In the genomic region with DNA sequence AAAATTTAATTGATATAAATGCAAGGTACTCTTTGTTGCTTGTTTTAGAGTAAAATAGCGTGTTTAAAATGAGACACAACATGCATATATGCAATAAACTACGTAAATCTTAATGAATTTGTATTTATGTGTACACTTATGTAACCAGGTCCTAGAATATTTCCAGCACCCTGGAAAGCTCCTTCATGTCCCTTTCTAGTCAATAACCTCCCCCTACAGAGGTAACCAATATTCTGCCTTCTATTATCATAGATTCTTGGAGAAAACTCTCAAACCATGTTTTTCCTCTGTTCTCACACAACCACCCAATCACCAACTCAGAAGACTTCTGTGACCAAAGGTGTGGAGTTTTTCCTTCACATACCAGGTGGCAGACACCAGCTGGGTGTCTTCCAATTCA, we compare ENCODE assay signal across 15 cellular contexts.
DNase-seq lines count a peak whose midpoint lies in the region; ATAC-seq, FAIRE-seq and TF ChIP-seq lines count a peak whose summit lies in the region.
"Had no signal": no experiment of that assay in that cellular context is flagged by ENCODE, and none has a peak within 500 bp of the region (broad histone marks: within the 10 kb centered on the region; RNA-seq: fewer than 3 reads in every experiment).

No MANE protein-coding gene starts in this region.

- H3K79me2 ChIP-seq in SK-N-SH (ENCODE audit: insufficient read depth), result no peaks in the 10 kb centered on the region
- no peaks in the 10 kb centered on the region for H3K79me2 ChIP-seq in K562 (ENCODE audit: control insufficient read depth, insufficient read depth, low read length)

- H3K27me3 ChIP-seq in SK-N-SH (ENCODE audit: insufficient read depth) (no peaks in the 10 kb centered on the region), K562 (ENCODE audit: control insufficient read depth in 2 of 2, insufficient read depth in 2 of 2, low read length in 2 of 2) (no peaks in the 10 kb centered on the region)
- H3K27me3 ChIP-seq: BLaER1 had no signal

- TF ChIP-seq CTCF in SK-N-SH (IDR thresholded peaks at IDR 0.05) (no peak), K562 (IDR thresholded peaks at IDR 0.05 in 2 of 3, conservative IDR thresholded peaks at IDR 0.05 in 1 of 3; ENCODE audit: insufficient read depth in 2 of 3, low read depth in 1 of 3, low read length in 3 of 3) (no peak)

- no peaks in the 10 kb centered on the region for H3K9me2 ChIP-seq in SK-N-SH

- intact Hi-C loops in K562 (cut with micrococcal nuclease), result no loop called here

- in situ Hi-C loops in K562 (cut with MboI), result no loop called here

- H3K4me2 ChIP-seq in SK-N-SH, result no peak overlapping the region
- H3K4me2 ChIP-seq in K562 (ENCODE audit: insufficient read depth, low read length), result no peak overlapping the region
- H3K4me2 ChIP-seq: BLaER1 had no signal

- H4K20me1 ChIP-seq in SK-N-SH (ENCODE audit: insufficient read depth) (no peaks in the 10 kb centered on the region), K562 (replicated peaks; ENCODE audit: control insufficient read depth, insufficient read depth, low read length) (no peaks in the 10 kb centered on the region)
- H4K20me1 ChIP-seq: BLaER1 had no signal

- TF ChIP-seq RAD21 in SK-N-SH (IDR thresholded peaks at IDR 0.05; ENCODE audit: low read length), result no peak
- TF ChIP-seq RAD21 in Ishikawa (IDR thresholded peaks at IDR 0.05; ENCODE audit: low read depth), result no peak
- TF ChIP-seq RAD21 in K562 (CRISPR knock-in tag; conservative IDR thresholded peaks at IDR 0.05 in 1 of 2, IDR thresholded peaks at IDR 0.05 in 1 of 2), result no peak

- H3K4me3 ChIP-seq in SK-N-SH (ENCODE audit: low read depth in 2 of 2, low read length in 1 of 2) (no peak overlapping the region), K562 (no peak overlapping the region)
- H3K4me3 ChIP-seq: BLaER1, HAP-1 had no signal

- no peak overlapping the region for H2AFZ ChIP-seq in SK-N-SH (ENCODE audit: low read depth)
- no peak overlapping the region for H2AFZ ChIP-seq in K562 (ENCODE audit: low read depth, low read length)

- H3K4me1 ChIP-seq in SK-N-SH (ENCODE audit: control insufficient read depth in 1 of 2, insufficient read depth in 2 of 2, low read depth in 1 of 2, low read length in 1 of 2), result no peaks in the 10 kb centered on the region
- no peaks in the 10 kb centered on the region for H3K4me1 ChIP-seq in K562 (replicated peaks in 1 of 2; ENCODE audit: control insufficient read depth in 2 of 2, insufficient read depth in 2 of 2, low read length in 2 of 2)

- H3K9me1 ChIP-seq in K562 (ENCODE audit: control insufficient read depth, insufficient read depth, low read length), result no peaks in the 10 kb centered on the region

- DNase-seq in SK-N-SH, result no peak
- DNase-seq in K562 (ENCODE audit: extremely low read depth in 1 of 4, low spot score in 3 of 4), result no peak
- DNase-seq in NCI-H2029 (lab: John Stamatoyannopoulos, UW), result no peak
- DNase-seq in OCI-M2 (lab: John Stamatoyannopoulos, UW; ENCODE audit: unreplicated experiment), result no peak
- DNase-seq: CD4-positive, alpha-beta memory T cell; DMS153; DMS79; GF-D8 had no signal

- TF ChIP-seq POLR2A in K562 (conservative IDR thresholded peaks at IDR 0.05), result no peak

- H3K27ac ChIP-seq in SK-N-SH (ENCODE audit: low read depth in 2 of 2, low read length in 1 of 2), result no peak overlapping the region
- no peak overlapping the region for H3K27ac ChIP-seq in K562 (ENCODE audit: extremely low read depth, low read depth, low read length)
- H3K27ac ChIP-seq: 22Rv1, BLaER1 had no signal

- no peak for FAIRE-seq in K562 (lab: Jason Lieb, UNC)
- FAIRE-seq: HTR-8/SVneo had no signal

- no peaks in the 10 kb centered on the region for H3F3A ChIP-seq in SK-N-SH (replicated peaks; ENCODE audit: insufficient read depth)

- 17% methylated on average over 2 of the region's 2 CpGs for WGBS in SK-N-SH (ENCODE audit: low lambda C conversion rate)
- WGBS in K562 (ENCODE audit: insufficient coverage, low coverage, missing lambda C conversion rate), result 2% methylated on average over 2 of the region's 2 CpGs

- no TSS peak for BruUV-seq in K562 (replicated peaks; lab: Mats Ljungman, UMichigan)

- H3K36me3 ChIP-seq in SK-N-SH (replicated peaks in 1 of 2; ENCODE audit: control insufficient read depth in 1 of 2, insufficient read depth in 2 of 2, low read length in 1 of 2) (no peaks in the 10 kb centered on the region), K562 (ENCODE audit: control insufficient read depth, insufficient read depth, low read length) (no peaks in the 10 kb centered on the region)
- H3K36me3 ChIP-seq: BLaER1, HAP-1 had no signal

- POLR2A ChIA-PET in SK-N-SH (lab: Yijun Ruan, JAX), result no interaction called here
- POLR2A ChIA-PET in K562 (lab: Yijun Ruan, JAX), result interaction anchor here (1.0 kb wide), 1 partner anchor 26 kb away, joined by 3 read pairs; no protein-coding TSS in a partner anchor

- ATAC-seq in SK-N-SH treated with all-trans-retinoic acid at 6 μM for 48 hours, result no peak
- no peak for ATAC-seq in K562
- ATAC-seq in HG03139 (IDR thresholded peaks at IDR 0.05; ENCODE audit: unreplicated experiment), result no peak

- TF ChIP-seq EP300 in SK-N-SH (IDR thresholded peaks at IDR 0.05; ENCODE audit: borderline replicate concordance in 1 of 2, low read depth in 1 of 2, low read length in 1 of 2) (no peak), Ishikawa (IDR thresholded peaks at IDR 0.05; ENCODE audit: borderline replicate concordance) (no peak), K562 (IDR thresholded peaks at IDR 0.05; ENCODE audit: low read length) (no peak)

- no peaks in the 10 kb centered on the region for H3K9me3 ChIP-seq in SK-N-SH
- no peaks in the 10 kb centered on the region for H3K9me3 ChIP-seq in K562 (replicated peaks; ENCODE audit: control insufficient read depth, insufficient read depth, low read depth, low read length)

- H3K9ac ChIP-seq in SK-N-SH (no peak overlapping the region), K562 (ENCODE audit: insufficient read depth in 1 of 2, low read depth in 2 of 2, low read length in 2 of 2) (no peak overlapping the region)
- H3K9ac ChIP-seq: BLaER1 had no signal

- CTCF ChIA-PET in SK-N-SH (lab: Yijun Ruan, JAX) (interaction anchor here (2.0 kb wide), 1 partner anchor 21 kb away, joined by 4 read pairs; no protein-coding TSS in a partner anchor), K562 (lab: Yijun Ruan, JAX; ENCODE audit: low intra/inter-chr PET ratio) (no interaction called here)

TF ChIP-seq in SK-N-SH, 30 proteins besides CTCF, POLR2A, EP300 and RAD21 (continues in another document):
- TF ChIP-seq MEF2A (IDR thresholded peaks at IDR 0.05; ENCODE audit: borderline replicate concordance, low read depth), result no peak

TF ChIP-seq in SK-N-SH treated with all-trans-retinoic acid at 6 μM for 48 hours, 23 proteins besides CTCF, POLR2A, EP300 and RAD21 (continues in another document):
- TF ChIP-seq BACH2 (CRISPR knock-in tag; IDR thresholded peaks at IDR 0.05; ENCODE audit: borderline replicate concordance) (no peak), ZNF8 (CRISPR knock-in tag; IDR thresholded peaks at IDR 0.05) (no peak), ZNF70 (CRISPR knock-in tag; IDR thresholded peaks at IDR 0.05) (no peak), TCF4 (CRISPR knock-in tag; IDR thresholded peaks at IDR 0.05; ENCODE audit: borderline replicate concordance) (no peak), ZFP30 (CRISPR knock-in tag; IDR thresholded peaks at IDR 0.05) (no peak), ESRRG (CRISPR knock-in tag; IDR thresholded peaks at IDR 0.05) (no peak), PPARA (CRISPR knock-in tag; IDR thresholded peaks at IDR 0.05; ENCODE audit: borderline replicate concordance) (no peak)

TF ChIP-seq in Ishikawa, 13 proteins besides CTCF, POLR2A, EP300 and RAD21 (continues in another document):
- TF ChIP-seq CREB1 (IDR thresholded peaks at IDR 0.05; ENCODE audit: low read depth) (no peak), NFIC (IDR thresholded peaks at IDR 0.05) (no peak), ZBTB7A (IDR thresholded peaks at IDR 0.05; ENCODE audit: low read depth) (no peak), TEAD4 (IDR thresholded peaks at IDR 0.05) (no peak)

TF ChIP-seq in K562, 482 proteins besides CTCF, POLR2A, EP300 and RAD21:
- TF ChIP-seq MTA1 (IDR thresholded peaks at IDR 0.05; ENCODE audit: borderline replicate concordance) (no peak), EHMT2 (IDR thresholded peaks at IDR 0.05) (0 out of 2 replicates have a peak, but pooled peaks have one; percentile 53)

Comparison
In these comparisons a context has a peak if more than half of its experiments do, and no peak if none do; other contexts are left out.
1. Of the 27 proteins assayed by ChIP-seq in both K562 and SK-N-SH: peak only in K562: none; only in SK-N-SH: REST; in both: none; in neither: 26.